ENCODE assay signal across 32 cellular contexts in genomic region chr2:143950675-143951074, GRCh38.
"Had no signal": no experiment of that assay in that cellular context is flagged by ENCODE, and none has a peak within 500 bp of the region (broad histone marks: within the 10 kb centered on the region; RNA-seq: fewer than 3 reads in every experiment).

No MANE protein-coding gene starts in this region.

- H3K27ac Mint-ChIP-seq: activated B cell treated with CpG ODN at 0.5 μM for 24 hours; activated CD4-positive, alpha-beta T cell treated with anti-CD3 and anti-CD28 coated beads for 36 hours; activated naive CD8-positive, alpha-beta T cell; activated T-helper 2 cell treated with anti-CD3 and anti-CD28 coated beads, Interferon-gamma antibody, Interleukin-2, Interleukin-4, amounts not matched to agents 10 μg/mL and 5 μg/mL and 100 μg/mL, durations not matched to agents 14 hours and 24 hours and 36 hours; effector memory CD8-positive, alpha-beta T cell; immature natural killer cell; mesothelial cell of epicardium; natural killer cell; stimulated activated naive CD8-positive, alpha-beta T cell treated with anti-CD3 and anti-CD28 coated beads, Interleukin-15, amount 100 ng/mL, for 72 hours had no signal

- FAIRE-seq: astrocyte, colon, endothelial cell of umbilical vein had no signal

- H3K79me2 ChIP-seq: hepatocyte had no signal

- H2AFZ ChIP-seq: hepatocyte had no signal

- H3K9me3 ChIP-seq: adrenal gland, left lung, ovary, prostate gland, transverse colon, uterus had no signal

- H3K27me3 Mint-ChIP-seq: activated B cell treated with CpG ODN at 0.5 μM for 24 hours; activated CD4-positive, alpha-beta T cell treated with anti-CD3 and anti-CD28 coated beads for 36 hours; activated naive CD8-positive, alpha-beta T cell; central memory CD8-positive, alpha-beta T cell; effector memory CD8-positive, alpha-beta T cell; stimulated activated naive CD8-positive, alpha-beta T cell treated with anti-CD3 and anti-CD28 coated beads, Interleukin-15, amount 100 ng/mL, for 72 hours had no signal

- H3K4me1 Mint-ChIP-seq: activated B cell treated with CpG ODN at 0.5 μM for 24 hours; activated CD4-positive, alpha-beta T cell treated with anti-CD3 and anti-CD28 coated beads for 36 hours; central memory CD8-positive, alpha-beta T cell; immature natural killer cell; stimulated activated naive CD8-positive, alpha-beta T cell treated with anti-CD3 and anti-CD28 coated beads, Interleukin-15, amount 100 ng/mL, for 72 hours had no signal

- H3K4me2 ChIP-seq: hepatocyte had no signal

- H3K36me3 Mint-ChIP-seq: mesothelial cell of epicardium, natural killer cell had no signal

- H3K27ac ChIP-seq: adrenal gland, hepatocyte, ovary, prostate gland, transverse colon, uterus had no signal

- H3K27me3 ChIP-seq: adrenal gland, dorsolateral prefrontal cortex, hepatocyte, left lung, ovary, transverse colon, uterus had no signal

- H3K4me3 Mint-ChIP-seq: activated B cell treated with CpG ODN at 0.5 μM for 24 hours; activated CD4-positive, alpha-beta T cell treated with anti-CD3 and anti-CD28 coated beads for 36 hours; activated naive CD8-positive, alpha-beta T cell; activated T-cell treated with anti-CD3 and anti-CD28 coated beads, Interleukin-2, amount 50 U/mL, for 4 hours; central memory CD8-positive, alpha-beta T cell; effector memory CD8-positive, alpha-beta T cell; immature natural killer cell; mesothelial cell of epicardium; natural killer cell; stimulated activated naive CD8-positive, alpha-beta T cell treated with anti-CD3 and anti-CD28 coated beads, Interleukin-15, amount 100 ng/mL, for 72 hours had no signal

- H3K4me1 ChIP-seq: adrenal gland, prostate gland, transverse colon, uterus had no signal

- H3K9me3 Mint-ChIP-seq: activated B cell treated with CpG ODN at 0.5 μM for 24 hours; activated T-cell treated with anti-CD3 and anti-CD28 coated beads, Interleukin-2, amount 50 U/mL, for 4 hours; activated T-helper 2 cell treated with anti-CD3 and anti-CD28 coated beads, Interferon-gamma antibody, Interleukin-2, Interleukin-4, amounts not matched to agents 10 μg/mL and 5 μg/mL and 100 μg/mL, durations not matched to agents 14 hours and 24 hours and 36 hours; central memory CD8-positive, alpha-beta T cell; effector memory CD8-positive, alpha-beta T cell; immature natural killer cell; mesothelial cell of epicardium; natural killer cell; stimulated activated naive CD8-positive, alpha-beta T cell treated with anti-CD3 and anti-CD28 coated beads, Interleukin-15, amount 100 ng/mL, for 72 hours had no signal

- H3K36me3 ChIP-seq: adrenal gland, ovary, prostate gland, transverse colon, uterus had no signal

- DNase-seq: activated B cell treated with CpG ODN at 0.5 μM for 24 hours; activated CD4-positive, alpha-beta T cell treated with anti-CD3 and anti-CD28 coated beads for 36 hours; activated CD4-positive, alpha-beta T cell treated with anti-CD3 and anti-CD28 coated beads, Interleukin-2, amount 50 U/mL, for 4 hours; activated CD8-positive, alpha-beta memory T cell treated with anti-CD3 and anti-CD28 coated beads for 24 hours; activated CD8-positive, alpha-beta memory T cell treated with anti-CD3 and anti-CD28 coated beads, Interleukin-2, amount 50 U/mL, for 4 hours; activated naive CD4-positive, alpha-beta T cell; activated T-cell treated with anti-CD3 and anti-CD28 coated beads, Interleukin-2, amount 50 U/mL, for 4 hours; adrenal gland; dorsolateral prefrontal cortex; effector memory CD8-positive, alpha-beta T cell; glutamatergic neuron; immature natural killer cell; kidney glomerular epithelial cell; left lung; natural killer cell; ovary; stimulated activated CD4-positive, alpha-beta T cell treated with anti-CD3 and anti-CD28 coated beads, Interleukin-1b, Interleukin-23, amount 100 ng/mL, for 48 hours; stimulated activated naive CD8-positive, alpha-beta T cell treated with anti-CD3 and anti-CD28 coated beads, Interleukin-15, amount 100 ng/mL, for 72 hours; T1000; transverse colon; uterus had no signal

- ATAC-seq: activated CD4-positive, alpha-beta T cell treated with anti-CD3 and anti-CD28 coated beads for 36 hours; activated T-cell treated with anti-CD3 and anti-CD28 coated beads, Interleukin-2, amount 50 U/mL, for 4 hours; effector memory CD8-positive, alpha-beta T cell; esophagus mucosa; left lung; natural killer cell; stimulated activated naive CD8-positive, alpha-beta T cell treated with anti-CD3 and anti-CD28 coated beads, Interleukin-15, amount 100 ng/mL, for 72 hours had no signal

- H3K4me3 ChIP-seq: adrenal gland, hepatocyte, left lung, ovary, prostate gland, skin epidermis, transverse colon, uterus had no signal
